9 cellular contexts compared by ENCODE assay signal in genomic region chr20:5674176-5674660, GRCh38.
A peak's percentile ranks its signal among the peaks of the same experiment; 100 is the strongest.
DNase-seq lines count a peak whose midpoint lies in the region; ATAC-seq and TF ChIP-seq lines count a peak whose summit lies in the region.
"Had no signal": no experiment of that assay in that cellular context is flagged by ENCODE, and none has a peak within 500 bp of the region (broad histone marks: within the 10 kb centered on the region; RNA-seq: fewer than 3 reads in every experiment).

No MANE protein-coding gene starts in this region.

- no peaks in the 10 kb centered on the region for H3K4me1 ChIP-seq in SK-N-SH (ENCODE audit: control insufficient read depth in 1 of 2, insufficient read depth in 2 of 2, low read depth in 1 of 2, low read length in 1 of 2)
- no peaks in the 10 kb centered on the region for H3K4me1 ChIP-seq in effector memory CD4-positive, alpha-beta T cell (ENCODE audit: control insufficient read depth, insufficient read depth, low read length, poor library complexity, severe bottlenecking)

- WGBS in SK-N-SH (ENCODE audit: low lambda C conversion rate): 84% methylated on average over 3 of the region's 3 CpGs

- no peak overlapping the region for H3K4me3 ChIP-seq in SK-N-SH (ENCODE audit: low read depth in 2 of 2, low read length in 1 of 2)
- no peak overlapping the region for H3K4me3 ChIP-seq in effector memory CD4-positive, alpha-beta T cell (ENCODE audit: insufficient read depth, low read depth, low read length, poor library complexity, severe bottlenecking)

- no peak overlapping the region for H3K9ac ChIP-seq in SK-N-SH

- no peaks in the 10 kb centered on the region for H3K9me2 ChIP-seq in SK-N-SH

- H4K20me1 ChIP-seq in SK-N-SH (ENCODE audit: insufficient read depth): no peaks in the 10 kb centered on the region

- POLR2A ChIA-PET in SK-N-SH (lab: Yijun Ruan, JAX): no interaction called here

- no peaks in the 10 kb centered on the region for H3K36me3 ChIP-seq in SK-N-SH (replicated peaks in 1 of 2; ENCODE audit: control insufficient read depth in 1 of 2, insufficient read depth in 2 of 2, low read length in 1 of 2)
- H3K36me3 ChIP-seq in effector memory CD4-positive, alpha-beta T cell (ENCODE audit: control insufficient read depth, insufficient read depth, low read length): no peaks in the 10 kb centered on the region

- no peaks in the 10 kb centered on the region for H3K9me3 Mint-ChIP-seq in stimulated activated naive B cell treated with anti-CD40 and anti-IgM and Interleukin-4, amounts not matched to agents 10 μg/mL and 1 μg/mL and 100 μg/mL, for 72 hours
- H3K9me3 Mint-ChIP-seq: T-helper 1 cell treated with Interleukin-12 subunit alpha and Interleukin-12 subunit beta and Interleukin-4 antibody, amounts not matched to agents 30 μg/mL and 1 μg/mL, for 36 hours had no signal

- H3K27ac ChIP-seq in SK-N-SH (ENCODE audit: low read depth in 2 of 2, low read length in 1 of 2): no peak overlapping the region
- no peak overlapping the region for H3K27ac ChIP-seq in effector memory CD4-positive, alpha-beta T cell (ENCODE audit: insufficient read depth, low read length, poor library complexity, severe bottlenecking)

- no peaks in the 10 kb centered on the region for H3K27me3 Mint-ChIP-seq in stimulated activated naive B cell treated with anti-CD40 and anti-IgM and Interleukin-4, amounts not matched to agents 10 μg/mL and 1 μg/mL and 100 μg/mL, for 72 hours

- H3K27ac Mint-ChIP-seq in stimulated activated naive B cell treated with anti-CD40 and anti-IgM and Interleukin-4, amounts not matched to agents 10 μg/mL and 1 μg/mL and 100 μg/mL, for 72 hours: peak overlapping the region; percentile 38
- H3K27ac Mint-ChIP-seq: T-helper 1 cell treated with Interleukin-12 subunit alpha and Interleukin-12 subunit beta and Interleukin-4 antibody, amounts not matched to agents 30 μg/mL and 1 μg/mL, for 36 hours had no signal

- no peak for TF ChIP-seq RAD21 in SK-N-SH (IDR thresholded peaks at IDR 0.05; ENCODE audit: low read length)

- H3K4me1 Mint-ChIP-seq in stimulated activated naive B cell treated with anti-CD40 and anti-IgM and Interleukin-4, amounts not matched to agents 10 μg/mL and 1 μg/mL and 100 μg/mL, for 72 hours: peaks cover 12 to 34% of the 10 kb centered on the region in 2 donors

- H3K27me3 ChIP-seq in SK-N-SH (ENCODE audit: insufficient read depth): no peaks in the 10 kb centered on the region
- H3K27me3 ChIP-seq in effector memory CD4-positive, alpha-beta T cell (replicated peaks; ENCODE audit: control insufficient read depth, insufficient read depth, low read length, poor library complexity, severe bottlenecking): no peaks in the 10 kb centered on the region

- H2AFZ ChIP-seq in SK-N-SH (ENCODE audit: low read depth): no peak overlapping the region

- TF ChIP-seq EP300 in SK-N-SH (IDR thresholded peaks at IDR 0.05; ENCODE audit: borderline replicate concordance in 1 of 2, low read depth in 1 of 2, low read length in 1 of 2): no peak

- DNase-seq in SK-N-SH (no peak), NAMALWA (ENCODE audit: low spot score) (peak; percentile 86), midbrain (lab: John Stamatoyannopoulos, UW) (no peak)
- DNase-seq in activated naive CD4-positive, alpha-beta T cell treated with anti-CD3 and anti-CD28 coated beads, Interleukin-2, amount 50 U/mL, for 16 hours: peak; percentile 14
- peak; percentile 68 for DNase-seq in stimulated activated naive B cell treated with anti-CD40 and anti-IgM and Interleukin-4, amounts not matched to agents 10 μg/mL and 1 μg/mL and 100 μg/mL, for 72 hours
- no peak for DNase-seq in effector memory CD4-positive, alpha-beta T cell

- H3K79me2 ChIP-seq in SK-N-SH (ENCODE audit: insufficient read depth): no peaks in the 10 kb centered on the region

- no peaks in the 10 kb centered on the region for H3F3A ChIP-seq in SK-N-SH (replicated peaks; ENCODE audit: insufficient read depth)

- CTCF ChIA-PET in SK-N-SH (lab: Yijun Ruan, JAX): no interaction called here

- TF ChIP-seq CTCF in SK-N-SH (IDR thresholded peaks at IDR 0.05): no peak

- peaks cover 2 to 3% of the 10 kb centered on the region in 2 donors for H3K36me3 Mint-ChIP-seq in stimulated activated naive B cell treated with anti-CD40 and anti-IgM and Interleukin-4, amounts not matched to agents 10 μg/mL and 1 μg/mL and 100 μg/mL, for 72 hours

- no peaks in the 10 kb centered on the region for H3K9me3 ChIP-seq in SK-N-SH
- H3K9me3 ChIP-seq in effector memory CD4-positive, alpha-beta T cell (ENCODE audit: control insufficient read depth, low read length): no peaks in the 10 kb centered on the region

- H3K4me3 Mint-ChIP-seq in stimulated activated naive B cell treated with anti-CD40 and anti-IgM and Interleukin-4, amounts not matched to agents 10 μg/mL and 1 μg/mL and 100 μg/mL, for 72 hours: no peak overlapping the region
- H3K4me3 Mint-ChIP-seq: T-helper 1 cell treated with Interleukin-12 subunit alpha and Interleukin-12 subunit beta and Interleukin-4 antibody, amounts not matched to agents 30 μg/mL and 1 μg/mL, for 36 hours had no signal

- ATAC-seq in SK-N-SH treated with all-trans-retinoic acid at 6 μM for 48 hours (no peak), HG02610 (IDR thresholded peaks at IDR 0.05; ENCODE audit: unreplicated experiment) (peak; percentile 91)
- ATAC-seq in stimulated activated naive B cell treated with anti-CD40 and anti-IgM and Interleukin-4, amounts not matched to agents 10 μg/mL and 1 μg/mL and 100 μg/mL, for 72 hours (replicated peaks): peak; percentile 94 to 95

- no peak overlapping the region for H3K4me2 ChIP-seq in SK-N-SH

TF ChIP-seq in SK-N-SH, 30 proteins besides CTCF, POLR2A, EP300 and RAD21:
- TF ChIP-seq MEF2A (IDR thresholded peaks at IDR 0.05; ENCODE audit: borderline replicate concordance, low read depth) (no peak), ELF1 (IDR thresholded peaks at IDR 0.05) (no peak), ZBTB33 (IDR thresholded peaks at IDR 0.05; ENCODE audit: borderline replicate concordance, low read depth) (no peak), FOSL2 (IDR thresholded peaks at IDR 0.05; ENCODE audit: borderline replicate concordance, low read depth) (0 out of 2 replicates have a peak, but pooled peaks have one; percentile 18), TEAD4 (IDR thresholded peaks at IDR 0.05; ENCODE audit: borderline replicate concordance, insufficient read depth) (no peak), EZH2phosphoT487 (IDR thresholded peaks at IDR 0.05; ENCODE audit: borderline replicate concordance, low read depth) (no peak), FOXJ3 (CRISPR knock-in tag; IDR thresholded peaks at IDR 0.05) (no peak), MXI1 (IDR thresholded peaks at IDR 0.05; ENCODE audit: low read depth, low read length) (no peak)

TF ChIP-seq in SK-N-SH treated with all-trans-retinoic acid at 6 μM for 48 hours, 23 proteins besides CTCF, POLR2A, EP300 and RAD21 (continues in another document):
- no peak for TF ChIP-seq ISL1 (CRISPR knock-in tag; IDR thresholded peaks at IDR 0.05)
- TF ChIP-seq CREB5 (CRISPR knock-in tag; IDR thresholded peaks at IDR 0.05; ENCODE audit: low read depth): no peak
- TF ChIP-seq ZNF70 (CRISPR knock-in tag; IDR thresholded peaks at IDR 0.05): no peak
- TF ChIP-seq ZFP3 (CRISPR knock-in tag; IDR thresholded peaks at IDR 0.05): no peak
- no peak for TF ChIP-seq GLIS3 (CRISPR knock-in tag; IDR thresholded peaks at IDR 0.05)
- no peak for TF ChIP-seq BACH2 (CRISPR knock-in tag; IDR thresholded peaks at IDR 0.05; ENCODE audit: borderline replicate concordance)
- no peak for TF ChIP-seq TSHZ2 (CRISPR knock-in tag; IDR thresholded peaks at IDR 0.05)

Comparison
In these comparisons a context has a peak if more than half of its experiments do, and no peak if none do; other contexts are left out.
1. DNase-seq: peak in NAMALWA (single experiment), activated naive CD4-positive, alpha-beta T cell treated with anti-CD3 and anti-CD28 coated beads, Interleukin-2, amount 50 U/mL, for 16 hours (single experiment) and stimulated activated naive B cell treated with anti-CD40 and anti-IgM and Interleukin-4, amounts not matched to agents 10 μg/mL and 1 μg/mL and 100 μg/mL, for 72 hours (single experiment); none in SK-N-SH (single experiment), midbrain (single experiment) and effector memory CD4-positive, alpha-beta T cell (0 of 3).